Comparison of ENCODE assay signal across 15 cellular contexts in the genomic region with DNA sequence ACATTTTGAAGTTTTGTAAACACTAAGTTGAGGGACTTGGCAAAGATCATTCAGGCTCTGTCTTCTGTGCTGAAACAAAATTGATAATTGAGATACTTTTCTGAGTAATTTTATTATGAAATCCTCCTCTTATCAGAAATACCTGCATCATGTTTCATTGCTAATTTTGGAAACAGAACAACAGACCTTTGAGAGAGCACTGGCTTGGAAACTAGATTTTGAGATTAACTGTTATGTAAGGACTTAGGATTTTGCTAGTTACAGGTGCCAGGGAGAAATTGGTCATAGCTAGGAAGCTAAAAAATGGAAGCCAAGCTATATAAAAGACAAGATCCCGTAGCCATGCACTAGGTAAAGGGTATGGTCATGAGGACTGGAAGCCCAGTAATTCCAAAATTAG.
A peak's percentile ranks its signal among the peaks of the same experiment; 100 is the strongest.
DNase-seq lines count a peak whose midpoint lies in the region; ATAC-seq and TF ChIP-seq lines count a peak whose summit lies in the region.
"Had no signal": no experiment of that assay in that cellular context is flagged by ENCODE, and none has a peak within 500 bp of the region (broad histone marks: within the 10 kb centered on the region; RNA-seq: fewer than 3 reads in every experiment).

No MANE protein-coding gene starts in this region.

- no peaks in the 10 kb centered on the region for H4K20me1 ChIP-seq in GM23248 (ENCODE audit: insufficient read depth)
- H4K20me1 ChIP-seq: BLaER1 had no signal

- no peaks in the 10 kb centered on the region for H3K36me3 ChIP-seq in GM23248 (ENCODE audit: low read depth)
- H3K36me3 ChIP-seq: BLaER1 had no signal

- H3K4me1 ChIP-seq in GM23248 (ENCODE audit: insufficient read depth): peaks cover 13% of the 10 kb centered on the region
- H3K4me1 ChIP-seq: Caco-2 had no signal

- H3K4me1 Mint-ChIP-seq in neural crest cell: peaks cover 43% of the 10 kb centered on the region

- no peak overlapping the region for H3K9ac ChIP-seq in GM23248
- H3K9ac ChIP-seq: BLaER1 had no signal

- no peak overlapping the region for H3K4me2 ChIP-seq in GM23248 (ENCODE audit: unreplicated experiment)
- H3K4me2 ChIP-seq: BLaER1 had no signal

- 0 out of 2 replicates have a peak, but pooled peaks cover 15% of the 10 kb centered on the region for H3F3A ChIP-seq in GM23248 (ENCODE audit: insufficient read depth)

- H3K79me2 ChIP-seq in GM23248 (ENCODE audit: insufficient read depth): no peaks in the 10 kb centered on the region

- peak overlapping the region; percentile 55 for H3K27ac ChIP-seq in 22Rv1
- no peak overlapping the region for H3K27ac ChIP-seq in GM23248
- H3K27ac ChIP-seq: BLaER1 had no signal

- 80 to 81% methylated on average over 1 of the region's 1 CpG for WGBS in GM23248 (ENCODE audit: low coverage in 1 of 2, low lambda C conversion rate in 2 of 2, missing lambda C conversion rate in 2 of 2), 2 experiments

- H3K27ac Mint-ChIP-seq in neural crest cell (ENCODE audit: unreplicated experiment): peak overlapping the region; percentile 57
- H3K27ac Mint-ChIP-seq: CD8-positive, alpha-beta memory T cell; IgD-negative memory B cell had no signal

- H3K9me3 ChIP-seq in GM23248 (ENCODE audit: low read depth): no peaks in the 10 kb centered on the region
- H3K9me3 ChIP-seq: BLaER1, Caco-2 had no signal

- H3K4me3 ChIP-seq in GM23248: no peak overlapping the region
- H3K4me3 ChIP-seq: BLaER1 had no signal

- H3K27me3 Mint-ChIP-seq in neural crest cell (ENCODE audit: low read depth): no peaks in the 10 kb centered on the region

- no peak overlapping the region for H3K4me3 Mint-ChIP-seq in neural crest cell
- H3K4me3 Mint-ChIP-seq: CD8-positive, alpha-beta memory T cell; IgD-negative memory B cell had no signal

- no peaks in the 10 kb centered on the region for H3K9me2 ChIP-seq in GM23248 (ENCODE audit: insufficient read depth)

- H3K36me3 Mint-ChIP-seq in neural crest cell (ENCODE audit: low read depth): peaks cover 4% of the 10 kb centered on the region
- H3K36me3 Mint-ChIP-seq: CD8-positive, alpha-beta memory T cell; IgD-negative memory B cell had no signal

- H3K27me3 ChIP-seq in GM23248 (replicated peaks; ENCODE audit: insufficient read depth): 0 out of 2 replicates have a peak, but pooled peaks cover 3% of the 10 kb centered on the region
- H3K27me3 ChIP-seq: BLaER1 had no signal

- in situ Hi-C loops in G401 (cut with HindIII; ENCODE audit: low sequenced_read_pairs): no loop called here
- in situ Hi-C loops in GM23248 (cut with MboI): loop anchor here (10.0 kb wide), 1 partner anchor 760 kb away; a partner anchor contains a TSS

- ATAC-seq in HG03460 (IDR thresholded peaks at IDR 0.05; ENCODE audit: unreplicated experiment): no peak
- ATAC-seq: HCT116 had no signal

- DNase-seq in G401 (ENCODE audit: low spot score) (peak; percentile 94), cerebellum (ENCODE audit: low spot score) (peak; percentile 57), neural crest cell (ENCODE audit: low read depth, low spot score) (no peak), GM23248 (no peak), dermis blood vessel endothelial cell (no peak)
- DNase-seq: AML-193; Caco-2; CD8-positive, alpha-beta memory T cell; DND-41; GF-D8 had no signal

- H3K9me3 Mint-ChIP-seq in neural crest cell: peaks cover 3% of the 10 kb centered on the region
- H3K9me3 Mint-ChIP-seq: CD8-positive, alpha-beta memory T cell; IgD-negative memory B cell had no signal

- no peak overlapping the region for H2AFZ ChIP-seq in GM23248

- TF ChIP-seq CTCF in 22Rv1 (IDR thresholded peaks at IDR 0.05) (no peak), neural crest cell (conservative IDR thresholded peaks at IDR 0.05) (no peak)

Comparison
In these comparisons a context has a peak if more than half of its experiments do, and no peak if none do; other contexts are left out.
1. DNase-seq: peak in G401 (single experiment) and cerebellum (single experiment); none in neural crest cell (single experiment), GM23248 (single experiment) and dermis blood vessel endothelial cell (single experiment).